In the genomic region with DNA sequence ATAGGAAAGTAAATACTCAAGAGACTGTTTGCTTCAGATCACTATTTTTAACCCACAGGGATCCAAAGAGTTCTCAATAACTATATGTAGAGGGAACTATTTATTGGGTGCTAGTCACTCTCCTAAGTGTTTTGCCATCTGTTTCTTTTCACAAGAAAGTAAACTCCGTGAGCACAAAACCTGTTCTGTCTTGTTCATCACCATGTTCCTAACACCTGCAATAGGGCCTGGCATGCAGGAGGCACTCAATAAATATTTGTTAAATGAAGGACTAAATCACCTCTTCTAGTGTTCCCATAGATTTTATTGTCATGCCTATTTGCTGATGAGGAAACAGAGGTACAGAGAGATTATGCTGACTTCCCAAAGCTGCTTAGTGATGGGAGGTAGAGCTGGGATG, we compare ENCODE assay signal across 30 cellular contexts.
DNase-seq lines count a peak whose midpoint lies in the region; ATAC-seq and TF ChIP-seq lines count a peak whose summit lies in the region.
"Had no signal": no experiment of that assay in that cellular context is flagged by ENCODE, and none has a peak within 500 bp of the region (broad histone marks: within the 10 kb centered on the region; RNA-seq: fewer than 3 reads in every experiment).

No MANE protein-coding gene starts in this region.

- peak; percentile 44 for ATAC-seq in foreskin keratinocyte
- ATAC-seq: activated naive CD8-positive, alpha-beta T cell treated with anti-CD3 and anti-CD28 coated beads, Interleukin-2, amount 50 U/mL, for 24 hours; activated T-cell treated with anti-CD3 and anti-CD28 coated beads, Interleukin-2, amount 50 U/mL, for 72 hours; CD8-positive, alpha-beta T cell; GM23338; left lobe of liver; PC-3; stimulated activated naive B cell treated with anti-CD40 and anti-IgM and Interleukin-4, amounts not matched to agents 10 μg/mL and 1 μg/mL and 100 μg/mL, for 72 hours; upper lobe of right lung had no signal

- WGBS in suprapubic skin = 33% methylated on average over 1 of the region's 1 CpG

- no peaks in the 10 kb centered on the region for H3K36me3 ChIP-seq in suprapubic skin
- H3K36me3 ChIP-seq: BE2C, ovary, upper lobe of right lung had no signal

- no peaks in the 10 kb centered on the region for H3K9me3 ChIP-seq in suprapubic skin
- H3K9me3 ChIP-seq: BE2C, ovary, upper lobe of right lung had no signal

- TF ChIP-seq CTCF in foreskin keratinocyte (conservative IDR thresholded peaks at IDR 0.05) (no peak), suprapubic skin (IDR thresholded peaks at IDR 0.05) (no peak)

- no peak for TF ChIP-seq EP300 in suprapubic skin (IDR thresholded peaks at IDR 0.05)

- H3K4me1 ChIP-seq in foreskin keratinocyte (peaks cover 4% of the 10 kb centered on the region), suprapubic skin (no peaks in the 10 kb centered on the region)
- H3K4me1 ChIP-seq: BE2C, upper lobe of right lung had no signal

- no peak overlapping the region for H3K4me3 ChIP-seq in suprapubic skin
- H3K4me3 ChIP-seq: GM23338, ovary, skin epidermis, upper lobe of right lung had no signal

- H3K27me3 ChIP-seq in foreskin keratinocyte (no peaks in the 10 kb centered on the region), suprapubic skin (no peaks in the 10 kb centered on the region)
- H3K27me3 ChIP-seq: BE2C, ovary, upper lobe of right lung had no signal

- peak; percentile 4 for DNase-seq in NCI-H2171 treated with DMSO at 0.1 percent for 48 hours (lab: John Stamatoyannopoulos, UW)
- no peak for DNase-seq in NCI-H2171 (lab: John Stamatoyannopoulos, UW)
- peak in 2 of 3 experiments; percentile 58 to 95 for DNase-seq in NCI-H1417 (lab: John Stamatoyannopoulos, UW)
- DNase-seq in NCI-H748 treated with DMSO at 0.1 percent for 48 hours (lab: John Stamatoyannopoulos, UW) = peak; percentile 99
- DNase-seq in foreskin keratinocyte = peak; percentile 46 to 60
- no peak for DNase-seq in suprapubic skin (ENCODE audit: low spot score in 2 of 2)
- no peak for DNase-seq in globus pallidus (ENCODE audit: low spot score)
- DNase-seq in activated gamma-delta T cell (lab: John Stamatoyannopoulos, UW) = no peak
- DNase-seq: activated CD4-positive, alpha-beta memory T cell treated with anti-CD3 and anti-CD28 coated beads for 36 hours; activated CD4-positive, alpha-beta T cell treated with anti-CD3 and anti-CD28 coated beads for 1 hour; activated naive CD4-positive, alpha-beta T cell; activated naive CD8-positive, alpha-beta T cell treated with anti-CD3 and anti-CD28 coated beads, Interleukin-2, amount 50 U/mL, for 24 hours; activated T-cell treated with anti-CD3 and anti-CD28 coated beads, Interleukin-2, amount 50 U/mL, for 72 hours; BE2C; caudate nucleus; CD8-positive, alpha-beta T cell; cortex of kidney; effector memory CD4-positive, alpha-beta T cell; erythroblast; glutamatergic neuron; mesenchymal stem cell; NCI-H446 treated with DMSO at 0.1 percent for 48 hours; ovary; PC-3; stimulated activated naive B cell treated with anti-CD40 and anti-IgM and Interleukin-4, amounts not matched to agents 10 μg/mL and 1 μg/mL and 100 μg/mL, for 72 hours; T-helper 2 cell; upper lobe of right lung had no signal

- H3K27ac ChIP-seq in foreskin keratinocyte (no peak overlapping the region), suprapubic skin (no peak overlapping the region)
- H3K27ac ChIP-seq: ovary, skin epidermis, upper lobe of right lung had no signal

- no peak for TF ChIP-seq POLR2A in suprapubic skin (IDR thresholded peaks at IDR 0.05)

Comparison
In these comparisons a context has a peak if more than half of its experiments do, and no peak if none do; other contexts are left out.
1. DNase-seq: peak in NCI-H2171 treated with DMSO at 0.1 percent for 48 hours (single experiment), NCI-H1417 (2 of 3), NCI-H748 treated with DMSO at 0.1 percent for 48 hours (single experiment) and foreskin keratinocyte (2 of 2); none in NCI-H2171 (single experiment), suprapubic skin (0 of 2), globus pallidus (single experiment) and activated gamma-delta T cell (single experiment).